21 cellular contexts compared by ENCODE assay signal in genomic region chr2:174211954-174212353, GRCh38. TPM values are rescaled to one million over a fixed set of nuclear protein-coding genes. Genes with fewer than 3 reads are reported as not detected.
DNase-seq lines count a peak whose midpoint lies in the region; ATAC-seq, FAIRE-seq and TF ChIP-seq lines count a peak whose summit lies in the region.
"Had no signal": no experiment of that assay in that cellular context is flagged by ENCODE, and none has a peak within 500 bp of the region (broad histone marks: within the 10 kb centered on the region; RNA-seq: fewer than 3 reads in every experiment).

No MANE protein-coding gene starts in this region.

- H3K27me3 Mint-ChIP-seq in endothelial cell (ENCODE audit: unreplicated experiment) (no peaks in the 10 kb centered on the region), chondrocyte (ENCODE audit: low read depth) (no peaks in the 10 kb centered on the region)
- H3K27me3 Mint-ChIP-seq: CD4-positive, alpha-beta memory T cell; CD4-positive, CD25-positive, alpha-beta regulatory T cell; CD8-positive, alpha-beta memory T cell had no signal

- no peaks in the 10 kb centered on the region for H3K27me3 ChIP-seq in body of pancreas
- H3K27me3 ChIP-seq: BE2C, BLaER1 had no signal

- peaks cover 3% of the 10 kb centered on the region for H3K4me1 ChIP-seq in body of pancreas
- H3K4me1 ChIP-seq: BE2C, BLaER1 had no signal

- no peak for TF ChIP-seq CTCF in endothelial cell (IDR thresholded peaks at IDR 0.05; ENCODE audit: unreplicated experiment)
- no peak for TF ChIP-seq CTCF in body of pancreas (IDR thresholded peaks at IDR 0.05)
- TF ChIP-seq CTCF in chondrocyte (IDR thresholded peaks at IDR 0.05), result no peak

- no peak for TF ChIP-seq POLR2A in GM12891 (IDR thresholded peaks at IDR 0.05; ENCODE audit: low read depth, low read length)
- no peak for TF ChIP-seq POLR2A in body of pancreas (IDR thresholded peaks at IDR 0.05)

- no peak for ATAC-seq in body of pancreas

- H3K9me3 Mint-ChIP-seq in endothelial cell (ENCODE audit: unreplicated experiment) (no peaks in the 10 kb centered on the region), chondrocyte (ENCODE audit: low read depth) (no peaks in the 10 kb centered on the region)
- H3K9me3 Mint-ChIP-seq: CD4-positive, alpha-beta memory T cell; CD4-positive, CD25-positive, alpha-beta regulatory T cell; CD8-positive, alpha-beta memory T cell had no signal

- H3K4me1 Mint-ChIP-seq in endothelial cell (ENCODE audit: unreplicated experiment) (peaks cover 36% of the 10 kb centered on the region), chondrocyte (ENCODE audit: low read depth) (no peaks in the 10 kb centered on the region)
- H3K4me1 Mint-ChIP-seq: CD14-positive monocyte had no signal

- no peaks in the 10 kb centered on the region for H3K36me3 Mint-ChIP-seq in endothelial cell (ENCODE audit: low read depth, unreplicated experiment)
- H3K36me3 Mint-ChIP-seq in chondrocyte (ENCODE audit: low read depth), result no peaks in the 10 kb centered on the region

- intact Hi-C loops in body of pancreas (cut with DNase I), result no loop called here

- no peak overlapping the region for H3K4me3 Mint-ChIP-seq in endothelial cell (ENCODE audit: unreplicated experiment)
- H3K4me3 Mint-ChIP-seq in chondrocyte (ENCODE audit: unreplicated experiment), result no peak overlapping the region
- H3K4me3 Mint-ChIP-seq: CD14-positive monocyte; CD4-positive, alpha-beta memory T cell; CD4-positive, CD25-positive, alpha-beta regulatory T cell; CD8-positive, alpha-beta memory T cell had no signal

- H3K36me3 ChIP-seq in body of pancreas (replicated peaks in 1 of 2; ENCODE audit: insufficient read depth in 1 of 2, low read depth in 2 of 2), result no peaks in the 10 kb centered on the region
- H3K36me3 ChIP-seq: BE2C had no signal

- DNase-seq in GM12891 (ENCODE audit: insufficient read length, low spot score) (no peak), OCI-M1 (lab: John Stamatoyannopoulos, UW) (peak; percentile 17), endothelial cell (ENCODE audit: low spot score) (no peak), HT-29 (ENCODE audit: low spot score) (no peak), body of pancreas (no peak), chondrocyte (ENCODE audit: low spot score) (no peak)
- no peak for DNase-seq in effector CD8-positive, alpha-beta T cell (lab: John Stamatoyannopoulos, UW)
- DNase-seq: 8988T; ACHN; BE2C; C1 segment of cervical spinal cord; CD4-positive, alpha-beta memory T cell; CD4-positive, CD25-positive, alpha-beta regulatory T cell; CD8-positive, alpha-beta memory T cell; COR-L47; DMS79 treated with DMSO at 0.1 percent for 48 hours; GF-D8 had no signal

- no peak overlapping the region for H3K4me3 ChIP-seq in body of pancreas
- H3K4me3 ChIP-seq: BLaER1 had no signal

- H3K9me3 ChIP-seq in body of pancreas, result no peaks in the 10 kb centered on the region
- H3K9me3 ChIP-seq: BE2C, BLaER1 had no signal

- H3K27ac Mint-ChIP-seq in endothelial cell (ENCODE audit: unreplicated experiment) (peak overlapping the region; percentile 57), chondrocyte (ENCODE audit: unreplicated experiment) (no peak overlapping the region)
- H3K27ac Mint-ChIP-seq: CD14-positive monocyte; CD4-positive, alpha-beta memory T cell; CD4-positive, CD25-positive, alpha-beta regulatory T cell; CD8-positive, alpha-beta memory T cell had no signal

- FAIRE-seq in GM12891 (lab: Jason Lieb, UNC), result peak; percentile 71
- FAIRE-seq: GM12892, GM18507 had no signal

- H3K27ac ChIP-seq in body of pancreas, result no peak overlapping the region
- H3K27ac ChIP-seq: BLaER1 had no signal

TF ChIP-seq in GM12891, 5 proteins besides CTCF, POLR2A, EP300 and RAD21:
- TF ChIP-seq TAF1 (IDR thresholded peaks at IDR 0.05; ENCODE audit: low read depth, low read length) (no peak), SPI1 (IDR thresholded peaks at IDR 0.05; ENCODE audit: low read depth, low read length) (no peak), PAX5 (IDR thresholded peaks at IDR 0.05; ENCODE audit: insufficient read depth, low read length, severe bottlenecking) (no peak), POLR2AphosphoS5 (IDR thresholded peaks at IDR 0.05; ENCODE audit: low read depth, low read length) (no peak), POU2F2 (IDR thresholded peaks at IDR 0.05; ENCODE audit: low read depth, low read length) (no peak)
TF ChIP-seq in GM12891: peak in this region for 0.

RNA-seq across cellular contexts. Expression of gene OLA1, which starts 36.4 kb away (rescaled TPM):
- polyA plus RNA-seq in GM12891 (2012; ENCODE audit: low read depth, missing spikeins), result 154 TPM
- total RNA-seq in endothelial cell (ENCODE audit: unreplicated experiment), result 105 TPM
- total RNA-seq in HT-29 (2014; rRNA removed; shearing (Covaris generic)), result 50.7 and 62.9 TPM in 2 replicates
- total RNA-seq in body of pancreas, result 10 to 100 TPM; 17.8 to 43.3 TPM
- total RNA-seq in chondrocyte, result 71.8 to 77.5 TPM (median 77.1 TPM) in 3 replicates
